Comparison of ENCODE assay signal across 9 cellular contexts in the genomic region with DNA sequence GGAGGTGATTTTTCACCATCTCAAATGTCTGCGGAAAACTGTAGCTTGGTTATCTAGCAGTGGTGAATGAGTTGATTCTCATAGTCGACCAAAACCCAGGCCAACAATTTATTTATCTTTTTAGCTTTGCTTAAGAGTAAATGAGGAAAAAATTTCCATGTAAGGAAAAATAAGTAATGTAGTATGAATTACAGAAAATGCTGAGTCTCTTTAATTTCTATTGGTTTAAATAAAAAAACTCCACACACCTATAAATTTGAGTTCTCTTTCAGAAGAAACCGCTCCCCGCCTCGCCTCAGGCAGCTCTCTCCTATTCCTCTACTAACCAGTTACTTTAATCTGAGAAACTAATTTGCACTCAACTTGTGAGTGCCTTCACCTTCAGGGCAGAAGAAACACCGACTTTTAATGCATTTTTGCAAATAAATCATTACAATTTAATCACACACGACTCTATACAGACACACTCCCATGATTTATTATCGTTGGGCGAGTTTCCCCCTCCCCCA. TPM values are rescaled to one million over a fixed set of nuclear protein-coding genes. Genes with fewer than 3 reads are reported as not detected.
DNase-seq lines count a peak whose midpoint lies in the region; ATAC-seq and TF ChIP-seq lines count a peak whose summit lies in the region.
"Had no signal": no experiment of that assay in that cellular context is flagged by ENCODE, and none has a peak within 500 bp of the region (broad histone marks: within the 10 kb centered on the region; RNA-seq: fewer than 3 reads in every experiment).

No MANE protein-coding gene starts in this region.

- H3K27ac ChIP-seq in left lung: peak overlapping the region in 1 of 2 donors; percentile 76
- H3K27ac ChIP-seq in urinary bladder (ENCODE audit: low read depth): no peak overlapping the region

- peaks cover 26 to 28% of the 10 kb centered on the region in 2 donors for H3K36me3 Mint-ChIP-seq in activated naive CD4-positive, alpha-beta T cell treated with anti-CD3 and anti-CD28 coated beads, Interleukin-2, amount 50 U/mL, for 72 hours

- no peak for TF ChIP-seq CTCF in left lung (IDR thresholded peaks at IDR 0.05)

- DNase-seq in EH (ENCODE audit: low read depth) (peak; percentile 15), left lung (no peak), C1 segment of cervical spinal cord (lab: John Stamatoyannopoulos, UW) (no peak), COR-L47 (lab: John Stamatoyannopoulos, UW) (no peak), NCI-H1105 treated with DMSO at 0.1 percent for 48 hours (lab: John Stamatoyannopoulos, UW) (no peak)
- no peak for DNase-seq in activated naive CD4-positive, alpha-beta T cell treated with anti-CD3 and anti-CD28 coated beads, Interleukin-2, amount 50 U/mL, for 72 hours (ENCODE audit: low spot score in 2 of 2)

- H3K4me1 ChIP-seq in left lung (peaks cover 0 to 38% of the 10 kb centered on the region in 2 donors), urinary bladder (ENCODE audit: insufficient read depth) (no peaks in the 10 kb centered on the region)

- ATAC-seq in HG02759 (IDR thresholded peaks at IDR 0.05; ENCODE audit: unreplicated experiment) (peak; percentile 4), left lung (peak; percentile 4)
- peak; percentile 3 to 6 for ATAC-seq in activated naive CD4-positive, alpha-beta T cell treated with anti-CD3 and anti-CD28 coated beads, Interleukin-2, amount 50 U/mL, for 72 hours

- H3K36me3 ChIP-seq in left lung: no peaks in the 10 kb centered on the region
- H3K36me3 ChIP-seq in urinary bladder (ENCODE audit: insufficient read depth): no peaks in the 10 kb centered on the region

- peaks cover 0 to 4% of the 10 kb centered on the region in 2 donors for H3K9me3 ChIP-seq in left lung

- H3K27ac Mint-ChIP-seq in activated naive CD4-positive, alpha-beta T cell treated with anti-CD3 and anti-CD28 coated beads, Interleukin-2, amount 50 U/mL, for 72 hours: peak overlapping the region; percentile 85 to 90

- peak overlapping the region; percentile 79 to 85 for H3K4me3 ChIP-seq in left lung
- peak overlapping the region; percentile 84 for H3K4me3 ChIP-seq in urinary bladder (ENCODE audit: low read depth, low read length)

- intact Hi-C loops in left lung (cut with DNase I): no loop called here

- H3K27me3 ChIP-seq in left lung: peaks cover 47 to 52% of the 10 kb centered on the region in 2 donors

- H3K9me3 Mint-ChIP-seq in activated naive CD4-positive, alpha-beta T cell treated with anti-CD3 and anti-CD28 coated beads, Interleukin-2, amount 50 U/mL, for 72 hours: peaks cover 0 to 15% of the 10 kb centered on the region in 2 donors

- 7% methylated on average over 9 of the region's 9 CpGs for WGBS in urinary bladder

RNA-seq across cellular contexts. Expression of gene RSRC1, which starts 0.5 kb away (rescaled TPM):
- total RNA-seq in activated naive CD4-positive, alpha-beta T cell treated with anti-CD3 and anti-CD28 coated beads, Interleukin-2, amount 50 U/mL, for 72 hours: 10 to 100 TPM; 25.1 to 47.3 TPM
- total RNA-seq in left lung: 10 to 100 TPM; 25.2 to 26.3 TPM
- total RNA-seq in urinary bladder: 70.6 TPM
- polyA plus RNA-seq in urinary bladder: 29.3 TPM

RNA-seq across cellular contexts. Expression of gene SHOX2, which starts 3.1 kb away (rescaled TPM):
- total RNA-seq in activated naive CD4-positive, alpha-beta T cell treated with anti-CD3 and anti-CD28 coated beads, Interleukin-2, amount 50 U/mL, for 72 hours: not detected
- total RNA-seq in left lung: under 1 TPM; 0.09 to 0.21 TPM
- 2.1 TPM for total RNA-seq in urinary bladder
- polyA plus RNA-seq in urinary bladder: 0.34 TPM
- total RNA-seq: T-helper 2 cell treated with Interferon-gamma antibody and Interleukin-4, amounts not matched to agents 100 ng/mL and 5 ng/mL, for 36 hours had no signal
